ENCODE assay signal across 36 cellular contexts in the genomic region with DNA sequence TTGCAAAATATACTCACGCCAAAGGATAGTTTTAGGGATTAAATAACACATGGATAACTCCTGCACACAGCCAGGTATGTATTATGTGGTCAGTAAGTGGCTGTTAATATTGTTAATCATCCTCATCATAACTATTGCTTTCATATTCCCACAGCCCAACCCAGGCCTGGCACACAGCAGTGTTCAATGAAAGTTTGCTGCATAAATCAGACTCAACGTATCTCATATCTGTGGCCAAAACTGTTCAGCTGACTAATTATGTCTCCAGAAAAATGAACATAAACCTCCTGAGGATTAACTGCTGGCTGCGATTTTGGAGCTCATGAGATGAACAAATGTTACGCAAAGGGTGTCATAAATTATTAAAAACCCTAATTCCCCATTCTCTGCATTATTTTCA. TPM values are rescaled to one million over a fixed set of nuclear protein-coding genes. Genes with fewer than 3 reads are reported as not detected.
"Had no signal": no experiment of that assay in that cellular context is flagged by ENCODE, and none has a peak within 500 bp of the region (broad histone marks: within the 10 kb centered on the region; RNA-seq: fewer than 3 reads in every experiment).

No MANE protein-coding gene starts in this region.

- H3K9me3 Mint-ChIP-seq: activated CD4-positive, alpha-beta T cell treated with anti-CD3 and anti-CD28 coated beads, Interleukin-2, amount 10 ng/mL, durations not matched to agents 7 days and 5 days; activated naive CD4-positive, alpha-beta T cell treated with anti-CD3 and anti-CD28 coated beads for 36 hours; activated naive CD8-positive, alpha-beta T cell treated with anti-CD3 and anti-CD28 coated beads, Interleukin-2, amount 50 U/mL, for 24 hours; activated T-cell treated with anti-CD3 and anti-CD28 coated beads, Interleukin-2, amount 50 U/mL, for 4 hours; activated T-helper 1 cell treated with anti-CD3 and anti-CD28 coated beads, Interleukin-12 subunit alpha, Interleukin-12 subunit beta, Interleukin-2, Interleukin-4 antibody, amounts not matched to agents 30 ng/mL and 10 ng/mL and 1 ng/mL, durations not matched to agents 14 hours and 24 hours and 36 hours; T-helper 1 cell treated with Interleukin-12 subunit alpha and Interleukin-12 subunit beta and Interleukin-4 antibody, amounts not matched to agents 30 μg/mL and 1 μg/mL, for 36 hours; T-helper 2 cell treated with Interferon-gamma antibody and Interleukin-4, amounts not matched to agents 5 μg/mL and 100 μg/mL, for 36 hours; WTC11 had no signal

- H3K27ac Mint-ChIP-seq: activated CD4-positive, alpha-beta T cell treated with anti-CD3 and anti-CD28 coated beads for 36 hours; activated CD4-positive, alpha-beta T cell treated with anti-CD3 and anti-CD28 coated beads, Interleukin-2, amount 10 ng/mL, durations not matched to agents 7 days and 5 days; activated naive CD4-positive, alpha-beta T cell treated with anti-CD3 and anti-CD28 coated beads for 36 hours; activated naive CD8-positive, alpha-beta T cell; activated naive CD8-positive, alpha-beta T cell treated with anti-CD3 and anti-CD28 coated beads, Interleukin-2, amount 50 U/mL, for 24 hours; activated T-helper 1 cell treated with anti-CD3 and anti-CD28 coated beads, Interleukin-12 subunit alpha, Interleukin-12 subunit beta, Interleukin-2, Interleukin-4 antibody, amounts not matched to agents 30 ng/mL and 10 ng/mL and 1 ng/mL, durations not matched to agents 14 hours and 24 hours and 36 hours; T-helper 1 cell treated with Interleukin-12 subunit alpha and Interleukin-12 subunit beta and Interleukin-4 antibody, amounts not matched to agents 30 μg/mL and 1 μg/mL, for 36 hours; T-helper 2 cell treated with Interferon-gamma antibody and Interleukin-4, amounts not matched to agents 5 μg/mL and 100 μg/mL, for 36 hours; WTC11 had no signal

- H3K27me3 ChIP-seq: ascending aorta, MG63, Peyer's patch had no signal

- H3K36me3 Mint-ChIP-seq: activated naive CD8-positive, alpha-beta T cell; WTC11 had no signal

- H3K9me3 ChIP-seq: ascending aorta, MG63, Peyer's patch, SJSA1, SK-N-SH had no signal

- ATAC-seq: activated CD4-positive, alpha-beta T cell treated with anti-CD3 and anti-CD28 coated beads for 36 hours; activated CD4-positive, CD25-positive, alpha-beta regulatory T cell treated with anti-CD3 and anti-CD28 coated beads, Interleukin-2, amount 50 U/mL, for 24 hours; activated naive CD8-positive, alpha-beta T cell treated with anti-CD3 and anti-CD28 coated beads, Interleukin-2, amount 50 U/mL, for 24 hours; activated T-cell treated with anti-CD3 and anti-CD28 coated beads, Interleukin-2, amount 50 U/mL, for 4 hours; PC-3; WTC11 had no signal

- H3K36me3 ChIP-seq: ascending aorta, MG63, Peyer's patch, SJSA1 had no signal

- H3K4me2 ChIP-seq: SK-N-SH had no signal

- H3K9ac ChIP-seq: SK-N-SH had no signal

- H3K4me3 ChIP-seq: ascending aorta, MG63, Peyer's patch, SJSA1 had no signal

- H3K4me1 ChIP-seq: ascending aorta, Peyer's patch, SJSA1 had no signal

- H3K27me3 Mint-ChIP-seq: activated CD4-positive, alpha-beta T cell treated with anti-CD3 and anti-CD28 coated beads, Interleukin-2, amount 10 ng/mL, durations not matched to agents 7 days and 5 days had no signal

- DNase-seq: activated CD4-positive, alpha-beta T cell treated with anti-CD3 and anti-CD28 coated beads for 36 hours; activated CD4-positive, alpha-beta T cell treated with anti-CD3 and anti-CD28 coated beads, Interleukin-2, amount 10 ng/mL, durations not matched to agents 7 days and 5 days; activated CD4-positive, alpha-beta T cell treated with anti-CD3 and anti-CD28 coated beads, Interleukin-2, amount 50 U/mL, for 48 hours; activated CD8-positive, alpha-beta memory T cell treated with anti-CD3 and anti-CD28 coated beads, Interleukin-2, amount 50 U/mL, for 4 hours; activated gamma-delta T cell treated with Interleukin-2 at 50 U/mL for 16 hours; activated naive CD4-positive, alpha-beta T cell treated with anti-CD3 and anti-CD28 coated beads for 36 hours; activated naive CD8-positive, alpha-beta T cell treated with anti-CD3 and anti-CD28 coated beads, Interleukin-2, amount 50 U/mL, for 24 hours; activated T-cell treated with anti-CD3 and anti-CD28 coated beads for 4 hours; activated T-cell treated with anti-CD3 and anti-CD28 coated beads, Interleukin-2, amount 50 U/mL, for 4 hours; amniotic stem cell; cerebellar nuclear complex; Kasumi-1; KG1; MG63; NCI-H1092; NCI-H1436 treated with DMSO at 0.1 percent for 48 hours; NCI-H1694 treated with DMSO at 0.1 percent for 48 hours; NCI-H2029; NCI-H345; NCI-H524 treated with DMSO at 0.1 percent for 48 hours; NCI-H748 treated with DMSO at 0.1 percent for 48 hours; NK-92 treated with Interleukin-12 subunit alpha and Interleukin-12 subunit beta, amount 100 ng/mL, for 24 hours; PC-3; Peyer's patch; RPMI8226; SHP77 treated with DMSO at 0.1 percent for 48 hours; SK-N-SH had no signal

- H3K27ac ChIP-seq: ascending aorta, Peyer's patch, SJSA1 had no signal

- H3K4me1 Mint-ChIP-seq: activated CD4-positive, alpha-beta T cell treated with anti-CD3 and anti-CD28 coated beads for 36 hours; activated CD4-positive, alpha-beta T cell treated with anti-CD3 and anti-CD28 coated beads, Interleukin-2, amount 10 ng/mL, durations not matched to agents 7 days and 5 days; activated naive CD8-positive, alpha-beta T cell treated with anti-CD3 and anti-CD28 coated beads, Interleukin-2, amount 50 U/mL, for 24 hours had no signal

- H3K4me3 Mint-ChIP-seq: activated CD4-positive, alpha-beta T cell treated with anti-CD3 and anti-CD28 coated beads for 36 hours; activated CD4-positive, alpha-beta T cell treated with anti-CD3 and anti-CD28 coated beads, Interleukin-2, amount 10 ng/mL, durations not matched to agents 7 days and 5 days; activated naive CD4-positive, alpha-beta T cell treated with anti-CD3 and anti-CD28 coated beads for 36 hours; activated naive CD8-positive, alpha-beta T cell; activated naive CD8-positive, alpha-beta T cell treated with anti-CD3 and anti-CD28 coated beads, Interleukin-2, amount 50 U/mL, for 24 hours; activated T-cell treated with anti-CD3 and anti-CD28 coated beads, Interleukin-2, amount 50 U/mL, for 4 hours; activated T-helper 1 cell treated with anti-CD3 and anti-CD28 coated beads, Interleukin-12 subunit alpha, Interleukin-12 subunit beta, Interleukin-2, Interleukin-4 antibody, amounts not matched to agents 30 ng/mL and 10 ng/mL and 1 ng/mL, durations not matched to agents 14 hours and 24 hours and 36 hours; T-helper 1 cell treated with Interleukin-12 subunit alpha and Interleukin-12 subunit beta and Interleukin-4 antibody, amounts not matched to agents 30 μg/mL and 1 μg/mL, for 36 hours; T-helper 2 cell treated with Interferon-gamma antibody and Interleukin-4, amounts not matched to agents 5 μg/mL and 100 μg/mL, for 36 hours; WTC11 had no signal

RNA-seq across cellular contexts. Expression of a gene that starts 17.4 kb away (rescaled TPM):
- total RNA-seq: activated CD4-positive, alpha-beta T cell treated with anti-CD3 and anti-CD28 coated beads for 36 hours; activated CD4-positive, alpha-beta T cell treated with anti-CD3 and anti-CD28 coated beads, Interleukin-2, amount 10 ng/mL, durations not matched to agents 7 days and 5 days; activated naive CD4-positive, alpha-beta T cell treated with anti-CD3 and anti-CD28 coated beads for 36 hours; activated T-cell treated with anti-CD3 and anti-CD28 coated beads, Interleukin-2, amount 50 U/mL, for 4 hours; ascending aorta; NCI-H460; PC-3; SJSA1 had no signal
